Comparison of ENCODE assay signal across 20 cellular contexts in genomic region chr10:33065111-33065510, GRCh38.
"Had no signal": no experiment of that assay in that cellular context is flagged by ENCODE, and none has a peak within 500 bp of the region (broad histone marks: within the 10 kb centered on the region; RNA-seq: fewer than 3 reads in every experiment).

No MANE protein-coding gene starts in this region.

- H3K36me3 ChIP-seq: esophagus muscularis mucosa, gastroesophageal sphincter, neutrophil, thoracic aorta had no signal

- DNase-seq: effector memory CD8-positive, alpha-beta T cell; foreskin fibroblast; glutamatergic neuron; immature natural killer cell; kidney glomerular epithelial cell; mammary epithelial cell; mucosa of descending colon; naive thymus-derived CD8-positive, alpha-beta T cell; posterior cingulate gyrus; retina; stimulated activated CD4-positive, alpha-beta T cell treated with anti-CD3 and anti-CD28 coated beads, Interleukin-2, amount 100 ng/mL, for 24 hours; stimulated activated CD4-positive, alpha-beta T cell treated with anti-CD3 and anti-CD28 coated beads, Interleukin-4, amount 100 ng/mL, for 4 hours; stimulated activated naive B cell treated with anti-CD40 and anti-IgM and Interleukin-4, amounts not matched to agents 10 μg/mL and 1 μg/mL and 100 μg/mL, for 72 hours; stimulated activated naive CD8-positive, alpha-beta T cell treated with anti-CD3 and anti-CD28 coated beads, Interleukin-15, amount 100 ng/mL, for 72 hours had no signal

- ATAC-seq: effector memory CD8-positive, alpha-beta T cell; gastroesophageal sphincter; mucosa of descending colon; naive thymus-derived CD8-positive, alpha-beta T cell; sciatic nerve; stimulated activated naive B cell treated with anti-CD40 and anti-IgM and Interleukin-4, amounts not matched to agents 10 μg/mL and 1 μg/mL and 100 μg/mL, for 72 hours; stimulated activated naive CD8-positive, alpha-beta T cell treated with anti-CD3 and anti-CD28 coated beads, Interleukin-15, amount 100 ng/mL, for 72 hours had no signal

- H3K27ac ChIP-seq: epithelial cell of prostate, esophagus muscularis mucosa, gastroesophageal sphincter, neutrophil, thoracic aorta had no signal

- H3K27me3 ChIP-seq: esophagus muscularis mucosa, gastroesophageal sphincter, neutrophil had no signal

- H3K9me3 ChIP-seq: gastroesophageal sphincter, mucosa of descending colon, neutrophil, thoracic aorta had no signal

- H3K4me1 ChIP-seq: esophagus muscularis mucosa, gastroesophageal sphincter had no signal

- H3K4me3 ChIP-seq: esophagus muscularis mucosa, gastroesophageal sphincter, mucosa of descending colon, thoracic aorta had no signal
